7 cellular contexts compared by ENCODE assay signal in genomic region chr16:75269358-75269757, GRCh38. TPM values are rescaled to one million over a fixed set of nuclear protein-coding genes. Genes with fewer than 3 reads are reported as not detected.
"Had no signal": no experiment of that assay in that cellular context is flagged by ENCODE, and none has a peak within 500 bp of the region (broad histone marks: within the 10 kb centered on the region; RNA-seq: fewer than 3 reads in every experiment).

No MANE protein-coding gene starts in this region.

RNA-seq across cellular contexts. Expression of gene BCAR1, which starts 17.9 kb away (rescaled TPM):
- polyA plus RNA-seq: IgD-negative memory B cell had no signal

RNA-seq across cellular contexts. Expression of gene CTRB1, which starts 50.6 kb away (rescaled TPM):
- total RNA-seq: HT-29, LHCN-M2, NCI-H460, PC-9, SK-MEL-5 had no signal
- polyA plus RNA-seq: IgD-negative memory B cell, SK-N-SH had no signal
